In the genomic region with DNA sequence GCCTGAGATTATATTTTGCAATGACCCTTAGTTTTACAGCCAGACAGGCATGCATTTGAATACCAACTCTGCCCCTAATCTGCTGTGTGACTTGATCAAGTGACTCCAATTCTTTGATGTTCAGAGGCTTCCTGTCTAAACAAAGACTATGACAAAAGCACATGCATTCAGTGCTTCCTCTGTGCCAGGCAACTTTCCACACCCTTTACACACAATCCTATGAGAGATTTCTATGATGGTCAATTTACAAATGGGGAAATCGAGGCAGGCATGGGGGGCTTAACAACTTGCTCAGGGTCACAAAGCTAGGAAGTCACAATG, we compare ENCODE assay signal across 1 cellular context.
TF ChIP-seq lines count a peak whose summit lies in the region.

No MANE protein-coding gene starts in this region.

TF ChIP-seq in endothelial cell of umbilical vein, 7 proteins besides CTCF, POLR2A, EP300 and RAD21:
- no peak for TF ChIP-seq JUN (IDR thresholded peaks at IDR 0.05; ENCODE audit: borderline replicate concordance, insufficient read depth, insufficient read length, low read depth)
- TF ChIP-seq MYC (IDR thresholded peaks at IDR 0.05; ENCODE audit: low read depth, low read length): no peak
- no peak for TF ChIP-seq FOS (IDR thresholded peaks at IDR 0.05; ENCODE audit: borderline replicate concordance, insufficient read depth, low read length)
- no peak for TF ChIP-seq POLR2AphosphoS5 (IDR thresholded peaks at IDR 0.05; ENCODE audit: insufficient read depth, low read depth, low read length)
- TF ChIP-seq, protein P1, sequence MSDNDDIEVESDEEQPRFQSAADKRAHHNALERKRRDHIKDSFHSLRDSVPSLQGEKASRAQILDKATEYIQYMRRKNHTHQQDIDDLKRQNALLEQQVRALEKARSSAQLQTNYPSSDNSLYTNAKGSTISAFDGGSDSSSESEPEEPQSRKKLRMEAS (IDR thresholded peaks at IDR 0.05; ENCODE audit: insufficient read depth, insufficient read length): no peak
- no peak for TF ChIP-seq GATA2 (IDR thresholded peaks at IDR 0.05; ENCODE audit: insufficient read depth, insufficient read length, low read depth, low read length)
- no peak for TF ChIP-seq EZH2 (IDR thresholded peaks at IDR 0.05; ENCODE audit: borderline replicate concordance, low read depth, low read length, severe bottlenecking)
